9 cellular contexts compared by ENCODE assay signal in genomic region chr5:157267766-157268480, GRCh38. TPM values are rescaled to one million over a fixed set of nuclear protein-coding genes. Genes with fewer than 3 reads are reported as not detected.
DNase-seq lines count a peak whose midpoint lies in the region; ATAC-seq and TF ChIP-seq lines count a peak whose summit lies in the region.
"Had no signal": no experiment of that assay in that cellular context is flagged by ENCODE, and none has a peak within 500 bp of the region (broad histone marks: within the 10 kb centered on the region; RNA-seq: fewer than 3 reads in every experiment).

No MANE protein-coding gene starts in this region.

- H3K27ac ChIP-seq in right atrium auricular region = peak overlapping the region; percentile 66 to 87

- H3K4me3 ChIP-seq in right atrium auricular region = no peak overlapping the region

- CTCF ChIA-PET in activated CD4-positive, alpha-beta memory T cell treated with anti-CD3 and anti-CD28 coated beads, Interleukin-2, amount 10 ng/mL, durations not matched to agents 7 days and 5 days (lab: Charles Lee) = interaction anchor here (0.5 to 1.1 kb wide), 8 partner anchors 14 to 120 kb away, joined by 3 to 4 read pairs (median 3); no protein-coding TSS in a partner anchor

- TF ChIP-seq CTCF in right atrium auricular region (IDR thresholded peaks at IDR 0.05) = peak in 1 of 2 donors; percentile 25

- H3K36me3 ChIP-seq in right atrium auricular region = no peaks in the 10 kb centered on the region

- H3K27ac Mint-ChIP-seq in T-helper 1 cell treated with Interleukin-12 subunit alpha and Interleukin-12 subunit beta and Interleukin-4 antibody, amounts not matched to agents 30 μg/mL and 1 μg/mL, for 36 hours = peak overlapping the region; percentile 86
- peak overlapping the region; percentile 47 for H3K27ac Mint-ChIP-seq in activated CD4-positive, alpha-beta memory T cell treated with anti-CD3 and anti-CD28 coated beads, Interleukin-2, amount 10 ng/mL, durations not matched to agents 7 days and 5 days
- peak overlapping the region; percentile 95 for H3K27ac Mint-ChIP-seq in stimulated activated naive B cell treated with anti-CD40 and anti-IgM and Interleukin-4, amounts not matched to agents 10 μg/mL and 1 μg/mL and 100 μg/mL, for 72 hours

- peak overlapping the region; percentile 90 for H3K4me3 Mint-ChIP-seq in T-helper 1 cell treated with Interleukin-12 subunit alpha and Interleukin-12 subunit beta and Interleukin-4 antibody, amounts not matched to agents 30 μg/mL and 1 μg/mL, for 36 hours
- H3K4me3 Mint-ChIP-seq in activated CD4-positive, alpha-beta memory T cell treated with anti-CD3 and anti-CD28 coated beads, Interleukin-2, amount 10 ng/mL, durations not matched to agents 7 days and 5 days = peak overlapping the region; percentile 98
- peak overlapping the region; percentile 94 to 99 for H3K4me3 Mint-ChIP-seq in stimulated activated naive B cell treated with anti-CD40 and anti-IgM and Interleukin-4, amounts not matched to agents 10 μg/mL and 1 μg/mL and 100 μg/mL, for 72 hours

- H3K9me3 Mint-ChIP-seq in T-helper 1 cell treated with Interleukin-12 subunit alpha and Interleukin-12 subunit beta and Interleukin-4 antibody, amounts not matched to agents 30 μg/mL and 1 μg/mL, for 36 hours = no peaks in the 10 kb centered on the region
- no peaks in the 10 kb centered on the region for H3K9me3 Mint-ChIP-seq in activated CD4-positive, alpha-beta memory T cell treated with anti-CD3 and anti-CD28 coated beads, Interleukin-2, amount 10 ng/mL, durations not matched to agents 7 days and 5 days
- peaks cover 0 to 3% of the 10 kb centered on the region in 2 donors for H3K9me3 Mint-ChIP-seq in stimulated activated naive B cell treated with anti-CD40 and anti-IgM and Interleukin-4, amounts not matched to agents 10 μg/mL and 1 μg/mL and 100 μg/mL, for 72 hours

- ATAC-seq in stimulated activated naive B cell treated with anti-CD40 and anti-IgM and Interleukin-4, amounts not matched to agents 10 μg/mL and 1 μg/mL and 100 μg/mL, for 72 hours (replicated peaks) = no peak
- ATAC-seq: Panc1 had no signal

- no peaks in the 10 kb centered on the region for H3K27me3 Mint-ChIP-seq in T-helper 1 cell treated with Interleukin-12 subunit alpha and Interleukin-12 subunit beta and Interleukin-4 antibody, amounts not matched to agents 30 μg/mL and 1 μg/mL, for 36 hours (ENCODE audit: low read depth)
- no peaks in the 10 kb centered on the region for H3K27me3 Mint-ChIP-seq in activated CD4-positive, alpha-beta memory T cell treated with anti-CD3 and anti-CD28 coated beads, Interleukin-2, amount 10 ng/mL, durations not matched to agents 7 days and 5 days
- H3K27me3 Mint-ChIP-seq in stimulated activated naive B cell treated with anti-CD40 and anti-IgM and Interleukin-4, amounts not matched to agents 10 μg/mL and 1 μg/mL and 100 μg/mL, for 72 hours = no peaks in the 10 kb centered on the region

- H3K4me1 Mint-ChIP-seq in T-helper 1 cell treated with Interleukin-12 subunit alpha and Interleukin-12 subunit beta and Interleukin-4 antibody, amounts not matched to agents 30 μg/mL and 1 μg/mL, for 36 hours (ENCODE audit: low read depth) = peaks cover 77% of the 10 kb centered on the region
- H3K4me1 Mint-ChIP-seq in activated CD4-positive, alpha-beta memory T cell treated with anti-CD3 and anti-CD28 coated beads, Interleukin-2, amount 10 ng/mL, durations not matched to agents 7 days and 5 days = peaks cover 79% of the 10 kb centered on the region
- H3K4me1 Mint-ChIP-seq in stimulated activated naive B cell treated with anti-CD40 and anti-IgM and Interleukin-4, amounts not matched to agents 10 μg/mL and 1 μg/mL and 100 μg/mL, for 72 hours = peaks cover 58 to 88% of the 10 kb centered on the region in 2 donors

- POLR2A ChIA-PET in activated CD4-positive, alpha-beta memory T cell treated with anti-CD3 and anti-CD28 coated beads, Interleukin-2, amount 10 ng/mL, durations not matched to agents 7 days and 5 days (lab: Charles Lee) = interaction anchor here (0.6 to 8.7 kb wide), 16 partner anchors 10 to 329 kb away, joined by 3 to 145 read pairs (median 7); partner anchors contain the start of genes ITK and MED7

- H3K36me3 Mint-ChIP-seq in T-helper 1 cell treated with Interleukin-12 subunit alpha and Interleukin-12 subunit beta and Interleukin-4 antibody, amounts not matched to agents 30 μg/mL and 1 μg/mL, for 36 hours (ENCODE audit: low read depth) = peaks cover 43% of the 10 kb centered on the region
- peaks cover 52% of the 10 kb centered on the region for H3K36me3 Mint-ChIP-seq in activated CD4-positive, alpha-beta memory T cell treated with anti-CD3 and anti-CD28 coated beads, Interleukin-2, amount 10 ng/mL, durations not matched to agents 7 days and 5 days (ENCODE audit: low read depth)
- peaks cover 44 to 57% of the 10 kb centered on the region in 2 donors for H3K36me3 Mint-ChIP-seq in stimulated activated naive B cell treated with anti-CD40 and anti-IgM and Interleukin-4, amounts not matched to agents 10 μg/mL and 1 μg/mL and 100 μg/mL, for 72 hours

- H3K4me1 ChIP-seq in right atrium auricular region = peaks cover 0 to 34% of the 10 kb centered on the region in 2 donors

- H3K27me3 ChIP-seq in right atrium auricular region = no peaks in the 10 kb centered on the region

- DNase-seq in T-helper 1 cell (no peak), right atrium auricular region (ENCODE audit: low spot score) (no peak), DMS114 treated with DMSO at 0.1 percent for 48 hours (lab: John Stamatoyannopoulos, UW; ENCODE audit: unreplicated experiment) (no peak), D341Med (ENCODE audit: low spot score) (no peak)
- no peak for DNase-seq in activated CD4-positive, alpha-beta memory T cell treated with anti-CD3 and anti-CD28 coated beads, Interleukin-2, amount 10 ng/mL, durations not matched to agents 7 days and 5 days
- DNase-seq in stimulated activated naive B cell treated with anti-CD40 and anti-IgM and Interleukin-4, amounts not matched to agents 10 μg/mL and 1 μg/mL and 100 μg/mL, for 72 hours = no peak
- DNase-seq in stimulated activated CD4-positive, alpha-beta T cell treated with anti-CD3 and anti-CD28 coated beads, Interleukin-12 subunit alpha, Interleukin-12 subunit beta, amount 100 ng/mL, for 4 hours = no peak

- H3K9me3 ChIP-seq in right atrium auricular region = no peaks in the 10 kb centered on the region

RNA-seq across cellular contexts. Expression of gene CYFIP2, which starts 2.0 kb away (rescaled TPM):
- total RNA-seq in activated CD4-positive, alpha-beta memory T cell treated with anti-CD3 and anti-CD28 coated beads, Interleukin-2, amount 10 ng/mL, durations not matched to agents 7 days and 5 days = 100 to 1,000 TPM; 337 to 354 TPM
- 10 to 100 TPM; 51.5 to 55.4 TPM for total RNA-seq in right atrium auricular region

Comparison
In these comparisons a context has a peak if more than half of its experiments do, and no peak if none do; other contexts are left out.
1. RNA of gene CYFIP2, which starts 2.0 kb away (total RNA-seq): 337 to 354 TPM in activated CD4-positive, alpha-beta memory T cell treated with anti-CD3 and anti-CD28 coated beads, Interleukin-2, amount 10 ng/mL, durations not matched to agents 7 days and 5 days; 51.5 to 55.4 TPM in right atrium auricular region; every median in the first group is over 4 times any median in the second.
2. Peak in every context shown above with its lines, with median percentiles within 50 percentile points of each other: H3K27ac Mint-ChIP-seq and H3K4me3 Mint-ChIP-seq.